ENCODE assay signal across 1 cellular context in genomic region chr12:55955800-55956508, GRCh38.
TF ChIP-seq lines count a peak whose summit lies in the region.

No MANE protein-coding gene starts in this region.

TF ChIP-seq in WTC11, 78 proteins besides CTCF, POLR2A, EP300 and RAD21 (continued from another document):
- TF ChIP-seq ATF3 (CRISPR knock-in tag; conservative IDR thresholded peaks at IDR 0.05) (no peak), ZNF396 (CRISPR knock-in tag; IDR thresholded peaks at IDR 0.05; ENCODE audit: borderline replicate concordance) (no peak), PREB (CRISPR knock-in tag; IDR thresholded peaks at IDR 0.05; ENCODE audit: borderline replicate concordance) (no peak), ZNF416 (CRISPR knock-in tag; IDR thresholded peaks at IDR 0.05) (no peak), ZNF138 (CRISPR knock-in tag; conservative IDR thresholded peaks at IDR 0.05) (no peak)
